Comparison of ENCODE assay signal across 10 cellular contexts in the genomic region with DNA sequence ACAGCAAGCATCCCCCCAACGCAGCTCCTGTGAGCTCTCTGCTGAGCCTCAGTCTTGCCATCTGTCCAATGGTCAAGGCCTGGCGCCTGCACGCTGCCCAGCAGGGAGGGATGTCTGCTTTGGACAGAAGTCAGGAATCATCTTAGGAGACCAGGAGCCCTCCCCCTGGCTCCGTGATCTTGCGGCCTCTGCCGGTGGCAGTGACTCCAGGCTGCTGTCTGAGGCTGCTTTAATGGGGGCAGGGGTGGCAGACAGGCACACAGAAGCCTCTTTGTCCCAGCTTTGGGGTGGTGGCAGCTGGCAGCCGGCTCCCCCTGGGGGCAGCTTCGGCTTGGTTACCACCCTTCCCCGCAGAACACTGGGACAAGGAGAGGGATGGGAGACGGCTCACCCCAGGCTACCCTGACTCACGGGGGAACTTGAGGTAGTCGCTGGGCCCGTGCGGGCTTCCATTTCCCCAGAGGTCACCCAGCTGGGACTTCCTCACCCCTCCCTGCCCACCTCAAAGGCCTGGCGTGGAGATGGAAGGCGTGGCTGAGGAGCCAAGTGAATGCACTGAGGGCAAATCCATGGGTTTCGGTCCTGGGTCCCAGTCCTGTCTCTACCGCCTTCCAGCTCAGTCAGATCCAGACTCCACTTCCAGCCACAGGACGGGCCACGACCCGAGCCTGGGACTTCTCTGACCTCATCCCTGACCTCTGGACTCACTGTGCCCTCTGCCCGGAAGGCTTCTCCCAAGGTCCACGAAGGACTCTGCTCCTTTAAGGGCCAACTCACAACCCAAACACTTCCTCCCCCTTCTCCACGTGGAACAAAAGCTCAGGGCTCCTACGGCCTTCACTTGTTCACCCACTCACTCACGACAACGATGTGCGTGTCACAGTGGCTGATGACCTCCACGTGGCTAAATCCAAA.
DNase-seq lines count a peak whose midpoint lies in the region; ATAC-seq, FAIRE-seq and TF ChIP-seq lines count a peak whose summit lies in the region.
"Had no signal": no experiment of that assay in that cellular context is flagged by ENCODE, and none has a peak within 500 bp of the region (broad histone marks: within the 10 kb centered on the region; RNA-seq: fewer than 3 reads in every experiment).

No MANE protein-coding gene starts in this region.

- no peak for ATAC-seq in stimulated activated effector memory CD8-positive, alpha-beta T cell treated with anti-CD3 and anti-CD28 coated beads, Interleukin-12 subunit alpha, Interleukin-12 subunit beta, amount 100 ng/mL, for 72 hours
- ATAC-seq in GM18909 (IDR thresholded peaks at IDR 0.05; ENCODE audit: poor library complexity, unreplicated experiment) (no peak), HG02623 (IDR thresholded peaks at IDR 0.05; ENCODE audit: unreplicated experiment) (no peak)

- peak overlapping the region; percentile 89 for H3K27ac Mint-ChIP-seq in stimulated activated effector memory CD8-positive, alpha-beta T cell treated with anti-CD3 and anti-CD28 coated beads, Interleukin-12 subunit alpha, Interleukin-12 subunit beta, amount 100 ng/mL, for 72 hours

- FAIRE-seq in HTR-8/SVneo (lab: Jason Lieb, UNC), result peak; percentile 66

- in situ Hi-C loops in astrocyte of the spinal cord (cut with HindIII; ENCODE audit: low sequenced_read_pairs), result no loop called here

- TF ChIP-seq CTCF in astrocyte of the spinal cord (IDR thresholded peaks at IDR 0.05; ENCODE audit: low read depth, low read length), result peak; percentile 18

- H3K9me3 Mint-ChIP-seq in stimulated activated effector memory CD8-positive, alpha-beta T cell treated with anti-CD3 and anti-CD28 coated beads, Interleukin-12 subunit alpha, Interleukin-12 subunit beta, amount 100 ng/mL, for 72 hours, result no peaks in the 10 kb centered on the region

- DNase-seq in HTR-8/SVneo (ENCODE audit: insufficient read length, low spot score) (no peak), astrocyte of the spinal cord (ENCODE audit: low read depth, low spot score) (no peak), inferior parietal cortex (ENCODE audit: extremely low spot score) (peak; percentile 68), DMS153 (lab: John Stamatoyannopoulos, UW) (no peak)
- DNase-seq in stimulated activated effector memory CD8-positive, alpha-beta T cell treated with anti-CD3 and anti-CD28 coated beads, Interleukin-12 subunit alpha, Interleukin-12 subunit beta, amount 100 ng/mL, for 72 hours (ENCODE audit: low spot score in 2 of 2), result no peak
- DNase-seq in activated T-cell treated with anti-CD3 and anti-CD28 coated beads, Interleukin-2, amount 50 U/mL, for 48 hours, result no peak
- DNase-seq: colonic mucosa had no signal

- H3K4me3 Mint-ChIP-seq in stimulated activated effector memory CD8-positive, alpha-beta T cell treated with anti-CD3 and anti-CD28 coated beads, Interleukin-12 subunit alpha, Interleukin-12 subunit beta, amount 100 ng/mL, for 72 hours, result no peak overlapping the region

- peaks cover 81% of the 10 kb centered on the region for H3K36me3 Mint-ChIP-seq in stimulated activated effector memory CD8-positive, alpha-beta T cell treated with anti-CD3 and anti-CD28 coated beads, Interleukin-12 subunit alpha, Interleukin-12 subunit beta, amount 100 ng/mL, for 72 hours

- H3K4me3 ChIP-seq in astrocyte of the spinal cord (ENCODE audit: low read depth, low read length), result no peak overlapping the region
- H3K4me3 ChIP-seq: colonic mucosa, SK-N-MC had no signal

- peaks cover 49% of the 10 kb centered on the region for H3K4me1 Mint-ChIP-seq in stimulated activated effector memory CD8-positive, alpha-beta T cell treated with anti-CD3 and anti-CD28 coated beads, Interleukin-12 subunit alpha, Interleukin-12 subunit beta, amount 100 ng/mL, for 72 hours
